Comparison of ENCODE assay signal across 25 cellular contexts in the genomic region with DNA sequence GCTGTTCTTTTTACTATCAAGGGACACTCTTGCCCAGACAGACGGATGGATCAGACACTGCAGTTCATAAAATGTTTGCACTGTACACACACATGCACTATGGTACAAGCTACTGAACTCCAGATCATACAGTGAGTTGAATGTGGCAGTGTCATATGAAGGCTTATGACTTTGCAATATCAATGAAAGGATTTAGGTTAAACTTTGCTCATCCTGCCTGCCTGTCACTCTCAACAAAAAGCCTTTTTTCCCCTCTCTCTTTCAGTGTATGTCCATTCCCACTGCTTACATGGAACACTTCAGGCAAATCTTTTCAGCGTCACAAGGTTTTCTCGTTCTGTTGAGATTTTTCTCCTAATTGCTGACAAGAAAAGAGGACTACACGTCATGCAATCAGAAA.
"Had no signal": no experiment of that assay in that cellular context is flagged by ENCODE, and none has a peak within 500 bp of the region (broad histone marks: within the 10 kb centered on the region; RNA-seq: fewer than 3 reads in every experiment).

No MANE protein-coding gene starts in this region.

- H3K4me2 ChIP-seq: hepatocyte had no signal

- H2AFZ ChIP-seq: hepatocyte had no signal

- H3K27ac ChIP-seq: coronary artery, dorsolateral prefrontal cortex, epithelial cell of prostate, esophagus squamous epithelium, gastroesophageal sphincter, heart left ventricle, hepatocyte, left ventricle myocardium inferior, lower lobe of right lung had no signal

- H3K4me1 ChIP-seq: esophagus squamous epithelium, left ventricle myocardium inferior, lower lobe of right lung had no signal

- ATAC-seq: esophagus mucosa, gastroesophageal sphincter, heart left ventricle, left colon, left lobe of liver, lower lobe of right lung, mucosa of descending colon had no signal

- H3K4me3 ChIP-seq: coronary artery, dorsolateral prefrontal cortex, esophagus squamous epithelium, gastroesophageal sphincter, heart left ventricle, hepatocyte, left ventricle myocardium inferior, lower lobe of right lung, mucosa of descending colon had no signal

- H3K36me3 ChIP-seq: esophagus squamous epithelium, heart left ventricle, left ventricle myocardium inferior, lower lobe of right lung had no signal

- H3K9me3 ChIP-seq: esophagus squamous epithelium, gastroesophageal sphincter, heart left ventricle, left ventricle myocardium inferior, lower lobe of right lung, mucosa of descending colon had no signal

- H3K27me3 ChIP-seq: esophagus squamous epithelium, gastroesophageal sphincter, hepatocyte had no signal

- DNase-seq: dermis blood vessel endothelial cell; dorsolateral prefrontal cortex; effector CD4-positive, alpha-beta T cell; effector memory CD4-positive, alpha-beta T cell; erythroblast; esophagus squamous epithelium; foreskin fibroblast; heart left ventricle; hypothalamus; immature natural killer cell; islet precursor cell; kidney; kidney glomerular epithelial cell; left colon; left ventricle myocardium inferior; lower lobe of right lung; mesenchymal stem cell; mucosa of descending colon; naive B cell had no signal
